ENCODE assay signal across 6 cellular contexts in the genomic region with DNA sequence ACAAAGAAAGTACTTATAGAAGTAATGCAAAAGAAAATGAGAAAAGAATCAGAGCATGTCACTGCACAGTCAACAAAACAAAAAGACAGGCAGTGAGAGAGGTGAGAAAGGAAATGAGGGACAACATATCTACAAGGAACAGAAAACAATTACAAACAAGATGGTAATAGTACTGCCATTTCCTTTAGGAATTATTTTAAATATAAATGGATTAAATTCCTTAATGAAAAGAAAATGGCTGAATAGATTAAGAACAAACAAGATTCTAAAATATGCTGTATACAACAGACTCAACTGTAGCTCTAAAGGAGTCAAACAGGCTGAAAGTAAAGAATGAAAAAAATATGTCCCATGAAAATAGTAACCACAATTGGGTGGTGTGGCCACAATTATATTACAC.
"Had no signal": no experiment of that assay in that cellular context is flagged by ENCODE, and none has a peak within 500 bp of the region (broad histone marks: within the 10 kb centered on the region; RNA-seq: fewer than 3 reads in every experiment).

No MANE protein-coding gene starts in this region.

- H3K4me2 ChIP-seq: GM23338 had no signal

- DNase-seq: H9, HCEC 1CT had no signal

- H2AFZ ChIP-seq: GM23338 had no signal

- H3K4me3 ChIP-seq: GM23338 had no signal

- ATAC-seq: GM23338, HepG2 had no signal

- H3K27ac Mint-ChIP-seq: GM23338, H9, IgD-negative memory B cell had no signal

- H3K4me3 Mint-ChIP-seq: GM23338, H9, IgD-negative memory B cell had no signal

- H3K4me1 Mint-ChIP-seq: GM23338, H9 had no signal

- H3K27me3 Mint-ChIP-seq: IgD-negative memory B cell had no signal

- H3K27ac ChIP-seq: HL-60 had no signal
